Comparison of ENCODE assay signal across 8 cellular contexts in the genomic region with DNA sequence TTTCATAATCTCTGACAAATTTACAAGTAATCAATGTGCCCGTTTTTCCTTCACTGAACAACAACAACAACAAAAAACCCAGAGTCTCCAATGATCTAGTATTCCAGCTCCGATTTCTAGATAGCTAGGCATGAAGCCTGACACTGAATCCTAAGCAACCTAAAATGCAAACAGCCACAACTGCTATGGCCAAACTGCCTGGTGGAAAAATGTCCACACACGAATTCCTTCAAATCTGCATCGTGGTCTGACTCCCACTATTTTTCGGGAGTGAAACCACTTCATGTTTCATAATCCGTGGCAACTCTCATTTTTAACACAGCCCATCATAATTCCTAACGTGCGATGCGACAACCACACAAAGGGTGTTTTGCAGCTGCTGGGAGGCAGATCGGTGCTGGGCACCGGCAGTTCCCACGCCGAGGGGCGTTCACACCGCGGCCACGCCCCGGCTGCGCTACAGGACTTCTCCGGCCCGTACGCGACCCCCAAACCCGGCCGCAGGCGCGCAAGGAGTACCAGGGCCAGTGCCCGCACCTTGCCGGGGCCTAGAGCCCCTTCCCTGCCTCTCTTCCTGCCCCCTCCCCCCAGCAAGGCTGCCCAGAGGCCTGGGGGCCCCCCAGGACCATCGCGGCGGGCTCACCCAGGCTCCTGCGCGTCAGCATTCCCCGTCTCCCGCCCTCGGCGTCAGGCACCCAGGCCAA. TPM values are rescaled to one million over a fixed set of nuclear protein-coding genes. Genes with fewer than 3 reads are reported as not detected.
DNase-seq lines count a peak whose midpoint lies in the region; ATAC-seq, FAIRE-seq and TF ChIP-seq lines count a peak whose summit lies in the region.

No MANE protein-coding gene starts in this region.

- no peak for TF ChIP-seq EP300 in K562 (IDR thresholded peaks at IDR 0.05; ENCODE audit: low read length)

- H3K9me1 ChIP-seq in K562 (ENCODE audit: control insufficient read depth, insufficient read depth, low read length): no peaks in the 10 kb centered on the region

- 3% methylated on average over 38 of the region's 38 CpGs for WGBS in HUES64
- WGBS in K562 (ENCODE audit: insufficient coverage, low coverage, missing lambda C conversion rate): under 1% methylated on average over 38 of the region's 38 CpGs

- no peak for TF ChIP-seq CTCF in K562 (IDR thresholded peaks at IDR 0.05 in 2 of 3, conservative IDR thresholded peaks at IDR 0.05 in 1 of 3; ENCODE audit: insufficient read depth in 2 of 3, low read depth in 1 of 3, low read length in 3 of 3)

- ATAC-seq in GM21528 (IDR thresholded peaks at IDR 0.05; ENCODE audit: low FRiP score, unreplicated experiment): peak; percentile 41
- ATAC-seq in K562: peak; percentile 68

- TF ChIP-seq POLR2A in K562 (conservative IDR thresholded peaks at IDR 0.05): no peak

- H3K27me3 ChIP-seq in HUES64 (ENCODE audit: insufficient read depth, low read length): no peaks in the 10 kb centered on the region
- no peaks in the 10 kb centered on the region for H3K27me3 ChIP-seq in SJSA1 (replicated peaks)
- H3K27me3 ChIP-seq in K562 (ENCODE audit: control insufficient read depth in 2 of 2, insufficient read depth in 2 of 2, low read length in 2 of 2): no peaks in the 10 kb centered on the region

- POLR2A ChIA-PET in K562 (lab: Yijun Ruan, JAX): interaction anchor here (0.6 to 2.0 kb wide), 8 partner anchors 9 to 774 kb away, joined by 3 to 10 read pairs (median 3); a partner anchor contains a TSS

- H3K4me1 ChIP-seq in HUES64 (ENCODE audit: insufficient read depth, low read length): 0 out of 2 replicates have a peak, but pooled peaks cover 5% of the 10 kb centered on the region
- peaks cover 16% of the 10 kb centered on the region for H3K4me1 ChIP-seq in SJSA1 (replicated peaks)
- H3K4me1 ChIP-seq in K562 (replicated peaks in 1 of 2; ENCODE audit: control insufficient read depth in 2 of 2, insufficient read depth in 2 of 2, low read length in 2 of 2): peaks cover 14 to 25% of the 10 kb centered on the region in 2 experiments; a peak in 4 of 5 replicates

- H3K36me3 ChIP-seq in HUES64 (ENCODE audit: insufficient read depth, low read length) (peaks cover 12% of the 10 kb centered on the region), SJSA1 (peaks cover 22% of the 10 kb centered on the region), K562 (ENCODE audit: control insufficient read depth, insufficient read depth, low read length) (peaks cover 14% of the 10 kb centered on the region; the same call in 2 of the 3 replicates)

- H3K27ac ChIP-seq in HUES64 (ENCODE audit: low read depth, low read length) (peak overlapping the region; percentile 89), SJSA1 (peak overlapping the region; percentile 86), K562 (ENCODE audit: extremely low read depth, low read depth, low read length) (peak overlapping the region; percentile 91)

- CTCF ChIA-PET in K562 (lab: Yijun Ruan, JAX; ENCODE audit: low intra/inter-chr PET ratio): interaction anchor here (0.5 kb wide), 1 partner anchor 355 kb away, joined by 4 read pairs; no protein-coding TSS in a partner anchor

- in situ Hi-C loops in K562 (cut with MboI): no loop called here

- H3K9ac ChIP-seq in HUES64 (ENCODE audit: low read depth, low read length): peak overlapping the region; percentile 95
- H3K9ac ChIP-seq in K562 (ENCODE audit: insufficient read depth in 1 of 2, low read depth in 2 of 2, low read length in 2 of 2): peak overlapping the region; percentile 93 to 98

- H3K4me3 ChIP-seq in HUES64 (ENCODE audit: low read length) (peak overlapping the region; percentile 88), SJSA1 (peak overlapping the region; percentile 95), K562 (peak overlapping the region; percentile 97)

- no peaks in the 10 kb centered on the region for H3K9me3 ChIP-seq in HUES64 (ENCODE audit: insufficient read depth, low read depth, low read length)
- H3K9me3 ChIP-seq in SJSA1 (replicated peaks): no peaks in the 10 kb centered on the region
- no peaks in the 10 kb centered on the region for H3K9me3 ChIP-seq in K562 (replicated peaks; ENCODE audit: control insufficient read depth, insufficient read depth, low read depth, low read length)

- H2AFZ ChIP-seq in K562 (ENCODE audit: low read depth, low read length): peak overlapping the region; percentile 98

- H3K4me2 ChIP-seq in K562 (ENCODE audit: insufficient read depth, low read length): peak overlapping the region; percentile 94

- DNase-seq in GM03348 (ENCODE audit: low spot score) (peak; percentile 86), SJSA1 (ENCODE audit: low read depth in 1 of 2, low spot score in 2 of 2) (peak; percentile 64 to 69), K562 (ENCODE audit: extremely low read depth in 1 of 4, low spot score in 3 of 4) (peak in 2 of 4 experiments; percentile 69 to 75), hypothalamus (lab: John Stamatoyannopoulos, UW) (peak in 36 of 51 donors; percentile 11 to 80 (median 49)), renal cortical epithelial cell (ENCODE audit: low read depth) (peak; percentile 28), NCI-H446 treated with DMSO at 0.1 percent for 48 hours (lab: John Stamatoyannopoulos, UW) (no peak)

- intact Hi-C loops in K562 (cut with micrococcal nuclease): loop anchor here (5.0 kb wide), 1 partner anchor 156 kb away; a partner anchor contains a TSS

- peaks cover 14% of the 10 kb centered on the region for H4K20me1 ChIP-seq in K562 (replicated peaks; ENCODE audit: control insufficient read depth, insufficient read depth, low read length)

- FAIRE-seq in K562 (lab: Jason Lieb, UNC): peak; percentile 79

- TF ChIP-seq RAD21 in K562 (CRISPR knock-in tag; conservative IDR thresholded peaks at IDR 0.05 in 1 of 2, IDR thresholded peaks at IDR 0.05 in 1 of 2): no peak

- TSS peak; percentile 57 for BruUV-seq in K562 (replicated peaks; lab: Mats Ljungman, UMichigan)

- H3K79me2 ChIP-seq in K562 (ENCODE audit: control insufficient read depth, insufficient read depth, low read length): peaks cover 45% of the 10 kb centered on the region

TF ChIP-seq in K562, 482 proteins besides CTCF, POLR2A, EP300 and RAD21 (continues in another document):
- TF ChIP-seq, protein P1, sequence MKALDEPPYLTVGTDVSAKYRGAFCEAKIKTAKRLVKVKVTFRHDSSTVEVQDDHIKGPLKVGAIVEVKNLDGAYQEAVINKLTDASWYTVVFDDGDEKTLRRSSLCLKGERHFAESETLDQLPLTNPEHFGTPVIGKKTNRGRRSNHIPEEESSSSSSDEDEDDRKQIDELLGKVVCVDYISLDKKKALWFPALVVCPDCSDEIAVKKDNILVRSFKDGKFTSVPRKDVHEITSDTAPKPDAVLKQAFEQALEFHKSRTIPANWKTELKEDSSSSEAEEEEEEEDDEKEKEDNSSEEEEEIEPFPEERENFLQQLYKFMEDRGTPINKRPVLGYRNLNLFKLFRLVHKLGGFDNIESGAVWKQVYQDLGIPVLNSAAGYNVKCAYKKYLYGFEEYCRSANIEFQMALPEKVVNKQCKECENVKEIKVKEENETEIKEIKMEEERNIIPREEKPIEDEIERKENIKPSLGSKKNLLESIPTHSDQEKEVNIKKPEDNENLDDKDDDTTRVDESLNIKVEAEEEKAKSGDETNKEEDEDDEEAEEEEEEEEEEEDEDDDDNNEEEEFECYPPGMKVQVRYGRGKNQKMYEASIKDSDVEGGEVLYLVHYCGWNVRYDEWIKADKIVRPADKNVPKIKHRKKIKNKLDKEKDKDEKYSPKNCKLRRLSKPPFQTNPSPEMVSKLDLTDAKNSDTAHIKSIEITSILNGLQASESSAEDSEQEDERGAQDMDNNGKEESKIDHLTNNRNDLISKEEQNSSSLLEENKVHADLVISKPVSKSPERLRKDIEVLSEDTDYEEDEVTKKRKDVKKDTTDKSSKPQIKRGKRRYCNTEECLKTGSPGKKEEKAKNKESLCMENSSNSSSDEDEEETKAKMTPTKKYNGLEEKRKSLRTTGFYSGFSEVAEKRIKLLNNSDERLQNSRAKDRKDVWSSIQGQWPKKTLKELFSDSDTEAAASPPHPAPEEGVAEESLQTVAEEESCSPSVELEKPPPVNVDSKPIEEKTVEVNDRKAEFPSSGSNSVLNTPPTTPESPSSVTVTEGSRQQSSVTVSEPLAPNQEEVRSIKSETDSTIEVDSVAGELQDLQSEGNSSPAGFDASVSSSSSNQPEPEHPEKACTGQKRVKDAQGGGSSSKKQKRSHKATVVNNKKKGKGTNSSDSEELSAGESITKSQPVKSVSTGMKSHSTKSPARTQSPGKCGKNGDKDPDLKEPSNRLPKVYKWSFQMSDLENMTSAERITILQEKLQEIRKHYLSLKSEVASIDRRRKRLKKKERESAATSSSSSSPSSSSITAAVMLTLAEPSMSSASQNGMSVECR (CRISPR knock-in tag; IDR thresholded peaks at IDR 0.05): no peak; the same call in 1 of the 2 replicates
- TF ChIP-seq, protein P2, sequence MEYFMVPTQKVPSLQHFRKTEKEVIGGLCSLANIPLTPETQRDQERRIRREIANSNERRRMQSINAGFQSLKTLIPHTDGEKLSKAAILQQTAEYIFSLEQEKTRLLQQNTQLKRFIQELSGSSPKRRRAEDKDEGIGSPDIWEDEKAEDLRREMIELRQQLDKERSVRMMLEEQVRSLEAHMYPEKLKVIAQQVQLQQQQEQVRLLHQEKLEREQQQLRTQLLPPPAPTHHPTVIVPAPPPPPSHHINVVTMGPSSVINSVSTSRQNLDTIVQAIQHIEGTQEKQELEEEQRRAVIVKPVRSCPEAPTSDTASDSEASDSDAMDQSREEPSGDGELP (CRISPR knock-in tag; IDR thresholded peaks at IDR 0.05; ENCODE audit: borderline replicate concordance): peak; percentile 52
- TF ChIP-seq MECOM (CRISPR knock-in tag; IDR thresholded peaks at IDR 0.05): no peak

RNA-seq across cellular contexts. Expression of a gene that starts 0.8 kb away (rescaled TPM):
- 5.8 TPM for polyA plus RNA-seq in HUES64 (2013, experiment 1 of 2)
- polyA plus RNA-seq in HUES64 (2013, experiment 2 of 2): 8.6 TPM
- total RNA-seq in SJSA1 (2014; rRNA removed; shearing (Covaris generic)): 21.4 and 21.8 TPM in 2 replicates
- 59.1 and 171 TPM in 2 replicates for total RNA-seq in K562 (2011; cell fraction: chromatin; rRNA removed; ENCODE audit: low replicate concordance)
- 30.0 and 35.0 TPM in 2 replicates for total RNA-seq in K562 (2011; cell fraction: nucleolus; rRNA removed)
- 64.8 and 100 TPM in 2 replicates for total RNA-seq in K562 (2011; cell fraction: nucleoplasm; rRNA removed)
- total RNA-seq in K562 (2014; rRNA removed) (9.7 and 15.6 TPM in 2 replicates), K562 (2014; rRNA removed; fragmentation: Illumina TruSeq; extraction: Trizol) (20.1 and 21.4 TPM in 2 replicates), K562 (2015; rRNA removed; fragmentation: Illumina TruSeq; extraction: Trizol) (18.8 and 19.3 TPM in 2 replicates), K562 (2021) (12.6 and 12.8 TPM in 2 replicates), renal cortical epithelial cell (19.8 and 24.6 TPM in 2 replicates)
- polyA plus RNA-seq in K562 (2011; rRNA removed) (12.9 and 13.7 TPM in 2 replicates), K562 (2014; fragmentation: Illumina TruSeq; extraction: Trizol) (10.4 and 12.4 TPM in 2 replicates), K562 (2014; fragmentation: Nextera tagmentation; extraction: Ambion mirVana) (1 to 10 TPM; 3.7 to 4.5 TPM), K562 (2014; rRNA removed) (11.2 and 14.0 TPM in 2 replicates)
- polyA plus RNA-seq in K562 (2011; cell fraction: cytosol; rRNA removed): 1.8 and 4.6 TPM in 2 replicates
- 17.8 and 21.6 TPM in 2 replicates for polyA plus RNA-seq in K562 (2011; cell fraction: nucleus; rRNA removed)
- polyA plus RNA-seq in K562 (2012): 6.3 and 9.6 TPM in 2 replicates
- 27.9 and 29.2 TPM in 2 replicates for polyA minus RNA-seq in K562 (2011; rRNA and poly(A)+ RNA removed)
- 4.1 and 9.7 TPM in 2 replicates for polyA minus RNA-seq in K562 (2011; cell fraction: cytosol; rRNA and poly(A)+ RNA removed)
- polyA minus RNA-seq in K562 (2011; cell fraction: nucleus; rRNA and poly(A)+ RNA removed): 30.6 and 44.4 TPM in 2 replicates
